In genomic region chr9:29004988-29005387, GRCh38 we compare ENCODE assay signal across 32 cellular contexts.
"Had no signal": no experiment of that assay in that cellular context is flagged by ENCODE, and none has a peak within 500 bp of the region (broad histone marks: within the 10 kb centered on the region; RNA-seq: fewer than 3 reads in every experiment).

No MANE protein-coding gene starts in this region.

- ATAC-seq: activated CD4-positive, alpha-beta T cell treated with anti-CD3 and anti-CD28 coated beads for 36 hours; activated CD4-positive, CD25-positive, alpha-beta regulatory T cell treated with anti-CD3 and anti-CD28 coated beads, Interleukin-2, amount 50 U/mL, for 24 hours; activated CD8-positive, alpha-beta memory T cell treated with anti-CD3 and anti-CD28 coated beads, Interleukin-2, amount 10 ng/mL, durations not matched to agents 7 days and 5 days; activated CD8-positive, alpha-beta T cell treated with anti-CD3 and anti-CD28 coated beads, Interleukin-2, amount 10 ng/mL, durations not matched to agents 7 days and 5 days; activated naive CD8-positive, alpha-beta T cell treated with anti-CD3 and anti-CD28 coated beads, Interleukin-2, amount 50 U/mL, for 24 hours; body of pancreas; WTC11 had no signal

- H3K27me3 ChIP-seq: body of pancreas, brain microvascular endothelial cell had no signal

- H3K27ac ChIP-seq: body of pancreas, brain microvascular endothelial cell, breast epithelium, WERI-Rb-1 had no signal

- FAIRE-seq: astrocyte, TTC549 had no signal

- DNase-seq: activated CD4-positive, alpha-beta memory T cell treated with anti-CD3 and anti-CD28 coated beads, Interleukin-2, amount 10 ng/mL, durations not matched to agents 7 days and 5 days; activated CD4-positive, alpha-beta T cell treated with anti-CD3 and anti-CD28 coated beads for 1 hour; activated CD4-positive, alpha-beta T cell treated with anti-CD3 and anti-CD28 coated beads for 36 hours; activated CD4-positive, alpha-beta T cell treated with anti-CD3 and anti-CD28 coated beads for 48 hours; activated CD4-positive, alpha-beta T cell treated with anti-CD3 and anti-CD28 coated beads, Interleukin-2, amount 10 ng/mL, durations not matched to agents 7 days and 5 days; activated CD4-positive, alpha-beta T cell treated with anti-CD3 and anti-CD28 coated beads, Interleukin-2, amount 50 U/mL, for 48 hours; activated CD4-positive, CD25-positive, alpha-beta regulatory T cell; activated CD8-positive, alpha-beta memory T cell treated with anti-CD3 and anti-CD28 coated beads for 24 hours; activated CD8-positive, alpha-beta memory T cell treated with anti-CD3 and anti-CD28 coated beads, Interleukin-2, amount 10 ng/mL, durations not matched to agents 7 days and 5 days; activated CD8-positive, alpha-beta memory T cell treated with anti-CD3 and anti-CD28 coated beads, Interleukin-2, amount 50 U/mL, for 48 hours; activated CD8-positive, alpha-beta T cell treated with anti-CD3 and anti-CD28 coated beads, Interleukin-2, amount 10 ng/mL, durations not matched to agents 7 days and 5 days; activated effector memory CD4-positive, alpha-beta T cell treated with Interleukin-2 at 50 U/mL for 16 hours; activated gamma-delta T cell; activated naive CD4-positive, alpha-beta T cell treated with anti-CD3 and anti-CD28 coated beads, Interleukin-2, amount 10 ng/mL, durations not matched to agents 7 days and 5 days; activated naive CD4-positive, alpha-beta T cell treated with Interleukin-2 at 50 U/mL for 16 hours; activated naive CD8-positive, alpha-beta T cell treated with anti-CD3 and anti-CD28 coated beads, Interleukin-2, amount 10 ng/mL, durations not matched to agents 7 days and 5 days; activated naive CD8-positive, alpha-beta T cell treated with anti-CD3 and anti-CD28 coated beads, Interleukin-2, amount 50 U/mL, for 24 hours; activated T-cell treated with anti-CD3 and anti-CD28 coated beads, Interleukin-2, amount 50 U/mL, for 24 hours; activated T-cell treated with anti-CD3 and anti-CD28 coated beads, Interleukin-2, amount 50 U/mL, for 48 hours; amygdala; anterior cingulate cortex; body of pancreas; brain microvascular endothelial cell; central memory CD4-positive, alpha-beta T cell; T-helper 2 cell; T-helper 9 cell; WERI-Rb-1 had no signal

- H3K4me1 ChIP-seq: body of pancreas, breast epithelium had no signal

- H3K36me3 ChIP-seq: brain microvascular endothelial cell, breast epithelium, WERI-Rb-1 had no signal

- H3K9me3 ChIP-seq: body of pancreas, breast epithelium had no signal

- H3K4me3 ChIP-seq: body of pancreas, breast epithelium had no signal
